Comparison of ENCODE assay signal across 7 cellular contexts in the genomic region with DNA sequence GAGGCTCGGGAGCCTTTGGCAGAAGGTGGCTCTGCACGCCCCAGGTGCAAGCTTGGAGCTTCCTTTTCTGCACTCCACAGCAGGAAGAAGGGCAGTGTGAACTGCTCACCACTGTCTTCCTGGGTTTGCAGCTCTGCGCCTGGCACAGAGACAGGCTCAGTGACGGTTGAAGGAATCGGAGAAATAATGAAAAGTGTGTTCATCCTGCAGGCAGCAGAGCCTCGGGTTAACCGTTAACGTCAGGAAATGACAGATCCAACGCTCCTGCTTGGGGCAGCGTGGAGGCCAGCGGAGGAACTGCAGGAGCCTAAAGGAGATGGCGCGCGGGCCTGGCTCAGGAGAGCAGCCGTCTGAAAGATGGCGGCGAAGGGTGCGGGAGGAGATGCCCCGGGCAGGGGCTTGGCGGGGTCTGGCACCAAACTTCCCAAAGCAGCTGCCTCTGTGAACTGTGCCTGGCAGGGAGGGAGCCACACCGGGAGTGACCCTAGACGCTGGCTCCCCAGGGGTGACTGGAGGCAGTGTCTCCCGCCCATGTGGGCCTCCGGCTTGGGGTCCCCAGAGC. TPM values are rescaled to one million over a fixed set of nuclear protein-coding genes. Genes with fewer than 3 reads are reported as not detected.
DNase-seq lines count a peak whose midpoint lies in the region; ATAC-seq and TF ChIP-seq lines count a peak whose summit lies in the region.

No MANE protein-coding gene starts in this region.

- POLR2A ChIA-PET in naive thymus-derived CD4-positive, alpha-beta T cell (lab: Charles Lee) = no interaction called here

- DNase-seq in Calu3 (peak; percentile 34), colonic mucosa (no peak), A172 (ENCODE audit: low spot score) (no peak)
- DNase-seq in Jurkat, Clone E6-1 (ENCODE audit: low read depth, low spot score) = peak; percentile 77
- peak in 1 of 9 donors; percentile 22 for DNase-seq in naive thymus-derived CD4-positive, alpha-beta T cell

- no peaks in the 10 kb centered on the region for H3K36me3 ChIP-seq in colonic mucosa
- no peaks in the 10 kb centered on the region for H3K36me3 ChIP-seq in naive thymus-derived CD4-positive, alpha-beta T cell (ENCODE audit: control insufficient read depth in 2 of 3, insufficient read depth in 3 of 3, low read length in 3 of 3)

- peaks cover 81% of the 10 kb centered on the region for H3K27me3 Mint-ChIP-seq in Calu3 (ENCODE audit: unreplicated experiment)
- peaks cover 18 to 39% (median 28%) of the 10 kb centered on the region in 5 donors for H3K27me3 Mint-ChIP-seq in naive thymus-derived CD4-positive, alpha-beta T cell

- H3K9me3 Mint-ChIP-seq in Calu3 (ENCODE audit: low read depth, unreplicated experiment) = no peaks in the 10 kb centered on the region
- peaks cover 0 to 5% (median 0%) of the 10 kb centered on the region in 11 donors for H3K9me3 Mint-ChIP-seq in naive thymus-derived CD4-positive, alpha-beta T cell

- no peak overlapping the region for H3K9ac ChIP-seq in colonic mucosa (ENCODE audit: low read depth in 2 of 2, low read length in 2 of 2)

- H3K4me1 Mint-ChIP-seq in Calu3 (ENCODE audit: low read depth, unreplicated experiment) = peaks cover 20% of the 10 kb centered on the region
- peaks cover 4 to 8% (median 6%) of the 10 kb centered on the region in 7 donors for H3K4me1 Mint-ChIP-seq in naive thymus-derived CD4-positive, alpha-beta T cell

- no peak overlapping the region for H3K27ac ChIP-seq in colonic mucosa
- no peak overlapping the region for H3K27ac ChIP-seq in naive thymus-derived CD4-positive, alpha-beta T cell (ENCODE audit: low read depth, low read length)

- no peaks in the 10 kb centered on the region for H3K4me1 ChIP-seq in colonic mucosa
- H3K4me1 ChIP-seq in naive thymus-derived CD4-positive, alpha-beta T cell (ENCODE audit: control insufficient read depth in 2 of 2, insufficient read depth in 2 of 2, low read length in 2 of 2) = no peaks in the 10 kb centered on the region

- peaks cover 5% of the 10 kb centered on the region for H3K36me3 Mint-ChIP-seq in Calu3 (ENCODE audit: insufficient read depth, unreplicated experiment)
- no peaks in the 10 kb centered on the region for H3K36me3 Mint-ChIP-seq in naive thymus-derived CD4-positive, alpha-beta T cell

- no peak overlapping the region for H3K4me3 ChIP-seq in Jurkat, Clone E6-1 (ENCODE audit: low read length)
- no peak overlapping the region for H3K4me3 ChIP-seq in colonic mucosa
- H3K4me3 ChIP-seq in naive thymus-derived CD4-positive, alpha-beta T cell (ENCODE audit: low read length) = no peak overlapping the region

- H3K4me3 Mint-ChIP-seq in Calu3 (ENCODE audit: low read depth, unreplicated experiment) = no peak overlapping the region
- H3K4me3 Mint-ChIP-seq in naive thymus-derived CD4-positive, alpha-beta T cell = peak overlapping the region in 1 of 10 donors; percentile 20

- TF ChIP-seq CTCF in Calu3 (IDR thresholded peaks at IDR 0.05; ENCODE audit: unreplicated experiment) (no peak), colonic mucosa (IDR thresholded peaks at IDR 0.05) (peak; percentile 23)

- CTCF ChIA-PET in Calu3 (lab: Charles Lee) = interaction anchor here (0.8 kb wide), 1 partner anchor 20 kb away, joined by 3 read pairs; no protein-coding TSS in a partner anchor
- CTCF ChIA-PET in naive thymus-derived CD4-positive, alpha-beta T cell (lab: Charles Lee) = no interaction called here

- peaks cover 45% of the 10 kb centered on the region for H3K27me3 ChIP-seq in colonic mucosa
- H3K27me3 ChIP-seq in naive thymus-derived CD4-positive, alpha-beta T cell (ENCODE audit: control insufficient read depth in 2 of 2, insufficient read depth in 2 of 2, low read length in 2 of 2) = no peaks in the 10 kb centered on the region

- H3K9me3 ChIP-seq in colonic mucosa = no peaks in the 10 kb centered on the region
- no peaks in the 10 kb centered on the region for H3K9me3 ChIP-seq in naive thymus-derived CD4-positive, alpha-beta T cell (ENCODE audit: control insufficient read depth in 2 of 3, low read length in 3 of 3)

- no TSS peak for BruUV-seq in Calu3 (replicated peaks; lab: Mats Ljungman, UMichigan)

- ATAC-seq in naive thymus-derived CD4-positive, alpha-beta T cell = peak; percentile 36
- ATAC-seq in GM18870 (IDR thresholded peaks at IDR 0.05; ENCODE audit: unreplicated experiment) = no peak
- no peak for ATAC-seq in GM19452 (IDR thresholded peaks at IDR 0.05; ENCODE audit: unreplicated experiment)

- intact Hi-C loops in Calu3 (cut with micrococcal nuclease; ENCODE audit: unreplicated experiment) (no loop called here), colonic mucosa (cut with DNase I) (no loop called here)
- intact Hi-C loops in naive thymus-derived CD4-positive, alpha-beta T cell (cut with micrococcal nuclease) = no loop called here

- no peak overlapping the region for H3K27ac Mint-ChIP-seq in Calu3 (ENCODE audit: unreplicated experiment)
- H3K27ac Mint-ChIP-seq in naive thymus-derived CD4-positive, alpha-beta T cell = peak overlapping the region in 1 of 9 donors; percentile 0

RNA-seq across cellular contexts. Expression of gene SAMD11, which starts 10.9 kb away (rescaled TPM):
- 0.27 and 0.54 TPM in 2 replicates for total RNA-seq in Calu3 (2022)
- polyA plus RNA-seq in Jurkat, Clone E6-1 (2012; ENCODE audit: insufficient read depth, insufficient read length) = not detected
- total RNA-seq in colonic mucosa = 1 to 10 TPM; 3.0 to 4.2 TPM
- not detected for total RNA-seq in naive thymus-derived CD4-positive, alpha-beta T cell
- under 1 TPM; 0.10 to 0.24 TPM for polyA plus RNA-seq in naive thymus-derived CD4-positive, alpha-beta T cell
- 37.0 and 62.7 TPM in 2 replicates for total RNA-seq in A172 (2014; rRNA removed; shearing (Covaris generic))

RNA-seq across cellular contexts. Expression of gene NOC2L, which starts 46.2 kb away (rescaled TPM):
- total RNA-seq in Calu3 (2022) (98.6 and 107 TPM in 2 replicates), colonic mucosa (100 to 1,000 TPM in 1 of 2 donors, 10 to 100 TPM in 1; 46.9 to 127 TPM)
- 80.6 TPM for polyA plus RNA-seq in Jurkat, Clone E6-1 (2012; ENCODE audit: insufficient read depth, insufficient read length)
- 10 to 100 TPM; 46.6 to 88.3 (median 67.9) TPM for total RNA-seq in naive thymus-derived CD4-positive, alpha-beta T cell
- 10 to 100 TPM; 62.7 to 82.5 TPM for polyA plus RNA-seq in naive thymus-derived CD4-positive, alpha-beta T cell
- 68.7 and 72.8 TPM in 2 replicates for total RNA-seq in A172 (2014; rRNA removed; shearing (Covaris generic))

RNA-seq across cellular contexts. Expression of gene KLHL17, which starts 47.6 kb away (rescaled TPM):
- total RNA-seq in Calu3 (2022) = 27.1 and 27.8 TPM in 2 replicates
- polyA plus RNA-seq in Jurkat, Clone E6-1 (2012; ENCODE audit: insufficient read depth, insufficient read length) = 59.3 TPM
- 10 to 100 TPM in 1 of 2 donors, 1 to 10 TPM in 1; 9.9 to 16.7 TPM for total RNA-seq in colonic mucosa
- total RNA-seq in naive thymus-derived CD4-positive, alpha-beta T cell = 10 to 100 TPM; 14.2 to 34.2 (median 32.0) TPM
- 1 to 10 TPM in 1 of 2 donors, under 1 TPM in 1; 0.58 to 2.6 TPM for polyA plus RNA-seq in naive thymus-derived CD4-positive, alpha-beta T cell
- 2.9 and 8.0 TPM in 2 replicates for total RNA-seq in A172 (2014; rRNA removed; shearing (Covaris generic))

RNA-seq across cellular contexts. Expression of gene PLEKHN1, which starts 53.5 kb away (rescaled TPM):
- total RNA-seq in Calu3 (2022) (11.9 and 16.2 TPM in 2 replicates), colonic mucosa (under 1 TPM; 0.61 to 0.64 TPM)
- not detected for polyA plus RNA-seq in Jurkat, Clone E6-1 (2012; ENCODE audit: insufficient read depth, insufficient read length)
- 1 to 10 TPM in 3 of 5 experiments, under 1 TPM in 2; 0.24 to 3.0 (median 1.0) TPM for total RNA-seq in naive thymus-derived CD4-positive, alpha-beta T cell
- under 1 TPM in 1 of 2 donors, not detected in 1; 0.18 TPM for polyA plus RNA-seq in naive thymus-derived CD4-positive, alpha-beta T cell
- 0.62 and 0.93 TPM in 2 replicates for total RNA-seq in A172 (2014; rRNA removed; shearing (Covaris generic))

Comparison
In these comparisons a context has a peak if more than half of its experiments do, and no peak if none do; other contexts are left out.
1. DNase-seq: peak in Calu3 (single experiment) and Jurkat, Clone E6-1 (single experiment); none in colonic mucosa (single experiment) and A172 (single experiment).